24 cellular contexts compared by ENCODE assay signal in the genomic region with DNA sequence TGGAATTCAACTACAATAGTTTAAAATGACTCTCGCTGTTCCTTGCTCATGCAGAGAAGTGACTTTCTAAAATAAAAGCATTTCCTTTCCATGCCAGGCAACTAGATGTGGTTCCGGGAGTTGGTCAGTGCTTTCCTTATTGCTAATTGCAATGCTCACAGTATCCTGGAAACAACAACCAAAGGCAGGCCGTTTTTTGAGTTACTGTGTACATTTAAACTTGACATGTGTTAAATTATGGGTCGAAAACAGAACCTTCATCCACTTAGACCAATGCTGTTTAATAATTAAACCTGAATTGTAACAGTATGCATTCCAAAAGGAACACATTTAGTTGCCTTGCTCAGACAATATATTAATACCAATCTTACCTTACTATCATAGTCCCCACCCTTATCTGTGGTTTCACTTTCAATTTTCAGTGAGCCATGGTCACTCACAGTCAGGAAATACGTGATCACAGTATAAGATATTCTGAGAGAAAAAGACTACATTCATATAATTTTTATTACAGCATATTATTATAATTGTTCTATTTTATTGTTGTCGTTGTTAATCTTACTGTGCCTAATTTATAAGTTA.
DNase-seq lines count a peak whose midpoint lies in the region; ATAC-seq and TF ChIP-seq lines count a peak whose summit lies in the region.
"Had no signal": no experiment of that assay in that cellular context is flagged by ENCODE, and none has a peak within 500 bp of the region (broad histone marks: within the 10 kb centered on the region; RNA-seq: fewer than 3 reads in every experiment).

No MANE protein-coding gene starts in this region.

- no peaks in the 10 kb centered on the region for H3K9me3 ChIP-seq in colonic mucosa
- H3K9me3 ChIP-seq in lower lobe of right lung: no peaks in the 10 kb centered on the region
- H3K9me3 ChIP-seq: heart left ventricle, SJCRH30, thoracic aorta had no signal

- H3K9ac ChIP-seq in colonic mucosa (ENCODE audit: low read depth in 2 of 2, low read length in 2 of 2): no peak overlapping the region

- TF ChIP-seq CTCF in colonic mucosa (IDR thresholded peaks at IDR 0.05) (no peak), lower lobe of right lung (IDR thresholded peaks at IDR 0.05) (no peak)

- H3K27me3 ChIP-seq in colonic mucosa (no peaks in the 10 kb centered on the region), lower lobe of right lung (ENCODE audit: low read depth) (no peaks in the 10 kb centered on the region)
- H3K27me3 ChIP-seq: SJCRH30 had no signal

- DNase-seq in DMS53 treated with DMSO at 0.1 percent for 48 hours (lab: John Stamatoyannopoulos, UW; ENCODE audit: unreplicated experiment): peak; percentile 30
- DNase-seq in M059J (ENCODE audit: low read depth): peak; percentile 31
- peak; percentile 21 for DNase-seq in colonic mucosa
- peak; percentile 65 for DNase-seq in renal cortical epithelial cell (ENCODE audit: low read depth)
- no peak for DNase-seq in NCI-H2227 (lab: John Stamatoyannopoulos, UW; ENCODE audit: unreplicated experiment)
- no peak for DNase-seq in lower lobe of right lung
- no peak for DNase-seq in GM19238 (ENCODE audit: insufficient read length, low spot score)
- DNase-seq: activated CD4-positive, CD25-positive, alpha-beta regulatory T cell treated with anti-CD3 and anti-CD28 coated beads, Interleukin-2, amount 50 U/mL, for 72 hours; activated CD8-positive, alpha-beta T cell treated with anti-CD3 and anti-CD28 coated beads for 36 hours; activated naive CD8-positive, alpha-beta T cell treated with anti-CD3 and anti-CD28 coated beads for 36 hours; cerebellar nuclear complex; DMS 273 treated with DMSO at 0.1 percent for 48 hours; H7; heart left ventricle; left ventricle myocardium superior; NCI-H146; NCI-H524; nephron progenitor cell; SJCRH30; stimulated activated naive CD4-positive, alpha-beta T cell treated with Interleukin-2 at 50 U/mL for 16 hours had no signal

- no peak overlapping the region for H3K4me3 ChIP-seq in colonic mucosa
- H3K4me3 ChIP-seq in lower lobe of right lung: no peak overlapping the region
- H3K4me3 ChIP-seq: heart left ventricle, SJCRH30, thoracic aorta had no signal

- H3K27ac ChIP-seq in colonic mucosa: peak overlapping the region; percentile 60
- H3K27ac ChIP-seq in lower lobe of right lung: no peak overlapping the region
- H3K27ac ChIP-seq: epithelial cell of prostate, heart left ventricle, SJCRH30, thoracic aorta had no signal

- ATAC-seq in lower lobe of right lung: no peak
- ATAC-seq in GM21737 (IDR thresholded peaks at IDR 0.05; ENCODE audit: unreplicated experiment): no peak
- ATAC-seq: activated CD8-positive, alpha-beta T cell treated with anti-CD3 and anti-CD28 coated beads for 36 hours; heart left ventricle; left ventricle myocardium superior; sciatic nerve had no signal

- H3K36me3 ChIP-seq in colonic mucosa: no peaks in the 10 kb centered on the region
- H3K36me3 ChIP-seq in lower lobe of right lung: no peaks in the 10 kb centered on the region
- H3K36me3 ChIP-seq: heart left ventricle, SJCRH30, thoracic aorta had no signal

- intact Hi-C loops in colonic mucosa (cut with DNase I) (no loop called here), lower lobe of right lung (cut with DNase I) (no loop called here)

- no peaks in the 10 kb centered on the region for H3K4me1 ChIP-seq in colonic mucosa
- no peaks in the 10 kb centered on the region for H3K4me1 ChIP-seq in lower lobe of right lung
- H3K4me1 ChIP-seq: heart left ventricle, SJCRH30 had no signal

Comparison
In these comparisons a context has a peak if more than half of its experiments do, and no peak if none do; other contexts are left out.
1. DNase-seq: peak in DMS53 treated with DMSO at 0.1 percent for 48 hours (single experiment), M059J (single experiment), colonic mucosa (single experiment) and renal cortical epithelial cell (single experiment); none in NCI-H2227 (single experiment), lower lobe of right lung (single experiment) and GM19238 (single experiment).